Comparison of ENCODE assay signal across 8 cellular contexts in genomic region chr4:123737156-123737555, GRCh38.
"Had no signal": no experiment of that assay in that cellular context is flagged by ENCODE, and none has a peak within 500 bp of the region (broad histone marks: within the 10 kb centered on the region; RNA-seq: fewer than 3 reads in every experiment).

No MANE protein-coding gene starts in this region.

- ATAC-seq: HCT116 had no signal

- H3K27ac ChIP-seq: HL-60 had no signal

- H3K36me3 ChIP-seq: HAP-1 had no signal

- H3K4me1 Mint-ChIP-seq: IgD-negative memory B cell had no signal

- H3K9me3 ChIP-seq: HAP-1 had no signal

- H3K36me3 Mint-ChIP-seq: IgD-negative memory B cell had no signal

- DNase-seq: GOT3, H7, HFFc6, KG1 had no signal

- H3K27ac Mint-ChIP-seq: HFFc6, IgD-negative memory B cell had no signal

- H3K4me3 ChIP-seq: HAP-1 had no signal

- H3K4me3 Mint-ChIP-seq: HFFc6, IgD-negative memory B cell had no signal

- H3K4me1 ChIP-seq: HAP-1 had no signal
